In the genomic region with DNA sequence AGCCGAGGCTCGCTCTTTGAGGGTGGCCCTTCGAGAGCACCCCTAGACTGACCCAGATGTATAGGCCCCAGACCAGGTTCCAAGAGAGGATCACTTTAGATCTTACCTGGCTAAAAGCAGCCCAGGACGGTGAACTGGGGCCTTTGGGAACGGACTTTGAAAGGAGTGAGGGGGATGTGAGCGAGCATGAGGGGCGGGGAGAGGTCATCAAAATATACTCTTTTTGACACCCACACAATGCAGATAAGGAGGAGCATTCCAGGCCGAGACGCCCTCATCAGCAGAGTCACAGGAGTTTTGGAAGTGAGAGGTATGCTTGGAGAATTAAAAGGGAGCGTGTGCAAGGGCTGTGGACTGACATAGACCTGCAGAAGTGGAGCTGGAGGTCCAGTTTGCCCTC, we compare ENCODE assay signal across 1 cellular context.
TF ChIP-seq lines count a peak whose summit lies in the region.

No MANE protein-coding gene starts in this region.

TF ChIP-seq in liver, 16 proteins besides CTCF, POLR2A, EP300 and RAD21 (continued from another document):
- TF ChIP-seq, protein P1, sequence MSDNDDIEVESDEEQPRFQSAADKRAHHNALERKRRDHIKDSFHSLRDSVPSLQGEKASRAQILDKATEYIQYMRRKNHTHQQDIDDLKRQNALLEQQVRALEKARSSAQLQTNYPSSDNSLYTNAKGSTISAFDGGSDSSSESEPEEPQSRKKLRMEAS (IDR thresholded peaks at IDR 0.05) = no peak
- TF ChIP-seq EGR1 (IDR thresholded peaks at IDR 0.05; ENCODE audit: low read depth in 2 of 2) (no peak), NR2F2 (IDR thresholded peaks at IDR 0.05) (no peak), HNF4G (IDR thresholded peaks at IDR 0.05) (no peak), YY1 (IDR thresholded peaks at IDR 0.05) (no peak)
